Comparison of ENCODE assay signal across 8 cellular contexts in the genomic region with DNA sequence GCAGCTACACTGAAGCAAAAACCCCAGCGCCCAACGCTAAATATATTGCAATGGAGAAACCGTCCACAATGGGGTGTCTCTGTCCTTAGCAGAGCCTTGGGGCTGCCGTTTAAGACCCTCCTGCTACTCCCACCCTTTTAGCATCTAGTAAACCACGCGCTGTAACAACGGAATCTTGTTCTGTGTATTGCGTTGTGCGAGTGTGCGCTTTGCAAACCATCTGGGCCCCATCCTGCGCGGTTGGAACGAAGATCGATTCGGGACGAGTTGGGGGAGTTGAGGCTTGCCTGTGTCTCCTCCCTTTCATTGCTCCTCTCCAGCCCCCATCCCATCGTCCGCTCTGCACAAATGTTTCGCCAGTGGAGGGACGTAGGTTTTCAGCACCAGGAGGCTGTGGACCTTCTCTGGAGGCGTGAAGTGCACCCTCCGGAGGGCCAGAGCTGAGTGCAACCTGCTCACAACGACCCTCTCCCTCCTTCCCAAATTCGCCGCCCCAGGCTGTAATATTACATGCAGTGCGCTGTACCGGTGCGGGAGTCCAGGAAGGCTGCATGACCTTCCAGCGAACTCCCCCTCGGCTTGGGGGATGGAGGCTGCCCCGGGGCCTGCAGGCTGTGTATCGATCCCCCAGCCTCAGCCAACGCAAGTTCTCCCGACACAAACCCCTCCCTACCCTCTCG. TPM values are rescaled to one million over a fixed set of nuclear protein-coding genes. Genes with fewer than 3 reads are reported as not detected.
DNase-seq lines count a peak whose midpoint lies in the region; ATAC-seq lines count a peak whose summit lies in the region.

No MANE protein-coding gene starts in this region.

- H3K9me3 Mint-ChIP-seq in activated CD4-positive, alpha-beta T cell treated with anti-CD3 and anti-CD28 coated beads for 36 hours (ENCODE audit: low read depth): no peaks in the 10 kb centered on the region

- H3K27me3 Mint-ChIP-seq in activated CD4-positive, alpha-beta T cell treated with anti-CD3 and anti-CD28 coated beads for 36 hours: no peaks in the 10 kb centered on the region

- peaks cover 24% of the 10 kb centered on the region for H3K4me1 Mint-ChIP-seq in activated CD4-positive, alpha-beta T cell treated with anti-CD3 and anti-CD28 coated beads for 36 hours

- peak; percentile 85 for DNase-seq in ELF-1 (ENCODE audit: low read depth, low spot score)
- DNase-seq in NAMALWA (ENCODE audit: low spot score): peak; percentile 86
- peak; percentile 70 for DNase-seq in activated CD4-positive, alpha-beta T cell treated with anti-CD3 and anti-CD28 coated beads for 36 hours
- DNase-seq in dermis blood vessel endothelial cell: peak; percentile 65
- peak; percentile 57 for DNase-seq in lung microvascular endothelial cell (ENCODE audit: low read depth in 2 of 2)
- peak; percentile 62 for DNase-seq in stimulated activated CD8-positive, alpha-beta memory T cell treated with anti-CD3 and anti-CD28 coated beads, Interleukin-4, amount 100 ng/mL, for 48 hours
- no peak for DNase-seq in SW 1271 (lab: John Stamatoyannopoulos, UW)

- peaks cover 10% of the 10 kb centered on the region for H3K36me3 Mint-ChIP-seq in activated CD4-positive, alpha-beta T cell treated with anti-CD3 and anti-CD28 coated beads for 36 hours (ENCODE audit: low read depth)

- peak overlapping the region; percentile 91 for H3K27ac Mint-ChIP-seq in activated CD4-positive, alpha-beta T cell treated with anti-CD3 and anti-CD28 coated beads for 36 hours

- ATAC-seq in activated CD4-positive, alpha-beta T cell treated with anti-CD3 and anti-CD28 coated beads for 36 hours: peak; percentile 16
- no peak for ATAC-seq in HG02623 (IDR thresholded peaks at IDR 0.05; ENCODE audit: unreplicated experiment)

- CTCF ChIA-PET in activated CD4-positive, alpha-beta T cell treated with anti-CD3 and anti-CD28 coated beads for 36 hours (lab: Charles Lee): interaction anchor here (0.7 to 1.8 kb wide), 9 partner anchors 9 to 236 kb away, joined by 3 to 13 read pairs (median 4); partner anchors contain the start of gene MPZL2

- H3K4me3 Mint-ChIP-seq in activated CD4-positive, alpha-beta T cell treated with anti-CD3 and anti-CD28 coated beads for 36 hours: peak overlapping the region; percentile 94

- intact Hi-C loops in activated CD4-positive, alpha-beta T cell treated with anti-CD3 and anti-CD28 coated beads for 36 hours (cut with DNase I, micrococcal nuclease): loop anchor here (1.0 to 5.0 kb wide), 9 partner anchors 14 to 1202 kb away; partner anchors contain the start of genes BCL9L (in 2 of the 2), ATP5MG (in 1 of the 2), DDX6 (in 1 of the 2) and IL10RA (in 1 of the 2)

- POLR2A ChIA-PET in activated CD4-positive, alpha-beta T cell treated with anti-CD3 and anti-CD28 coated beads for 36 hours (lab: Charles Lee): interaction anchor here (0.5 to 2.6 kb wide), 3 partner anchors 26 to 36 kb away, joined by 3 to 8 read pairs (median 3); no protein-coding TSS in a partner anchor

RNA-seq across cellular contexts. Expression of gene KMT2A, which starts 1.6 kb away (rescaled TPM):
- 10 to 100 TPM; 64.1 to 67.1 TPM for total RNA-seq in activated CD4-positive, alpha-beta T cell treated with anti-CD3 and anti-CD28 coated beads for 36 hours
- total RNA-seq in dermis blood vessel endothelial cell: 34.4 and 49.6 TPM in 2 replicates
- total RNA-seq in lung microvascular endothelial cell: 12.4 and 14.5 TPM in 2 replicates

RNA-seq across cellular contexts. Expression of gene ATP5MG, which starts 33.3 kb away (rescaled TPM):
- 100 to 1,000 TPM; 136 to 229 TPM for total RNA-seq in activated CD4-positive, alpha-beta T cell treated with anti-CD3 and anti-CD28 coated beads for 36 hours
- total RNA-seq in dermis blood vessel endothelial cell: 46.4 and 58.9 TPM in 2 replicates
- total RNA-seq in lung microvascular endothelial cell: 82.8 and 95.6 TPM in 2 replicates

Comparison
In these comparisons a context has a peak if more than half of its experiments do, and no peak if none do; other contexts are left out.
1. DNase-seq: peak in ELF-1 (single experiment), NAMALWA (single experiment), activated CD4-positive, alpha-beta T cell treated with anti-CD3 and anti-CD28 coated beads for 36 hours (single experiment), dermis blood vessel endothelial cell (single experiment), lung microvascular endothelial cell (2 of 2) and stimulated activated CD8-positive, alpha-beta memory T cell treated with anti-CD3 and anti-CD28 coated beads, Interleukin-4, amount 100 ng/mL, for 48 hours (single experiment); none in SW 1271 (0 of 2).